In genomic region chr16:85903576-85903975, GRCh38 we compare ENCODE assay signal across 12 cellular contexts. TPM values are rescaled to one million over a fixed set of nuclear protein-coding genes. Genes with fewer than 3 reads are reported as not detected.
A peak's percentile ranks its signal among the peaks of the same experiment; 100 is the strongest.
DNase-seq lines count a peak whose midpoint lies in the region; ATAC-seq lines count a peak whose summit lies in the region.
"Had no signal": no experiment of that assay in that cellular context is flagged by ENCODE, and none has a peak within 500 bp of the region (broad histone marks: within the 10 kb centered on the region; RNA-seq: fewer than 3 reads in every experiment).

No MANE protein-coding gene starts in this region.

- H3K4me1 Mint-ChIP-seq in activated naive CD4-positive, alpha-beta T cell treated with anti-CD3 and anti-CD28 coated beads for 36 hours (ENCODE audit: low read depth), result peaks cover 63% of the 10 kb centered on the region
- peaks cover 46% of the 10 kb centered on the region for H3K4me1 Mint-ChIP-seq in activated T-helper 2 cell treated with anti-CD3 and anti-CD28 coated beads, Interferon-gamma antibody, Interleukin-2, Interleukin-4, amounts not matched to agents 10 μg/mL and 5 μg/mL and 100 μg/mL, durations not matched to agents 14 hours and 24 hours and 36 hours (ENCODE audit: low read depth)
- H3K4me1 Mint-ChIP-seq in stimulated activated naive B cell treated with anti-CD40 and anti-IgM and Interleukin-4, amounts not matched to agents 10 μg/mL and 1 μg/mL and 100 μg/mL, for 72 hours, result peaks cover 53 to 84% of the 10 kb centered on the region in 2 donors

- no peak for DNase-seq in activated naive CD4-positive, alpha-beta T cell treated with anti-CD3 and anti-CD28 coated beads for 36 hours
- DNase-seq in activated naive CD4-positive, alpha-beta T cell treated with anti-CD3 and anti-CD28 coated beads, Interleukin-2, amount 50 U/mL, for 16 hours, result no peak
- DNase-seq in activated T-helper 2 cell treated with anti-CD3 and anti-CD28 coated beads, Interferon-gamma antibody, Interleukin-2, Interleukin-4, amounts not matched to agents 10 μg/mL and 5 μg/mL and 100 μg/mL, durations not matched to agents 14 hours and 24 hours and 36 hours (ENCODE audit: low spot score), result no peak
- DNase-seq in stimulated activated naive B cell treated with anti-CD40 and anti-IgM and Interleukin-4, amounts not matched to agents 10 μg/mL and 1 μg/mL and 100 μg/mL, for 72 hours, result peak; percentile 63
- no peak for DNase-seq in activated CD4-positive, CD25-positive, alpha-beta regulatory T cell (lab: John Stamatoyannopoulos, UW)
- DNase-seq in nucleus accumbens (lab: John Stamatoyannopoulos, UW) (no peak), retina (no peak)
- DNase-seq: activated CD4-positive, alpha-beta T cell treated with anti-CD3 and anti-CD28 coated beads for 1 hour; NCI-H226; psoas muscle; SIG-M5 had no signal

- CTCF ChIA-PET in activated naive CD4-positive, alpha-beta T cell treated with anti-CD3 and anti-CD28 coated beads for 36 hours (lab: Charles Lee), result interaction anchor here (0.7 to 6.6 kb wide), 7 partner anchors 9 to 112 kb away, joined by 3 to 65 read pairs (median 7); no protein-coding TSS in a partner anchor

- H3K27ac Mint-ChIP-seq in activated naive CD4-positive, alpha-beta T cell treated with anti-CD3 and anti-CD28 coated beads for 36 hours, result peak overlapping the region; percentile 93
- H3K27ac Mint-ChIP-seq in activated T-helper 2 cell treated with anti-CD3 and anti-CD28 coated beads, Interferon-gamma antibody, Interleukin-2, Interleukin-4, amounts not matched to agents 10 μg/mL and 5 μg/mL and 100 μg/mL, durations not matched to agents 14 hours and 24 hours and 36 hours, result no peak overlapping the region
- peak overlapping the region; percentile 99 for H3K27ac Mint-ChIP-seq in stimulated activated naive B cell treated with anti-CD40 and anti-IgM and Interleukin-4, amounts not matched to agents 10 μg/mL and 1 μg/mL and 100 μg/mL, for 72 hours

- peaks cover 88% of the 10 kb centered on the region for H3K36me3 Mint-ChIP-seq in activated naive CD4-positive, alpha-beta T cell treated with anti-CD3 and anti-CD28 coated beads for 36 hours (ENCODE audit: low read depth)
- H3K36me3 Mint-ChIP-seq in activated T-helper 2 cell treated with anti-CD3 and anti-CD28 coated beads, Interferon-gamma antibody, Interleukin-2, Interleukin-4, amounts not matched to agents 10 μg/mL and 5 μg/mL and 100 μg/mL, durations not matched to agents 14 hours and 24 hours and 36 hours (ENCODE audit: low read depth), result peaks cover 75% of the 10 kb centered on the region
- peaks cover 87% of the 10 kb centered on the region in 2 donors for H3K36me3 Mint-ChIP-seq in stimulated activated naive B cell treated with anti-CD40 and anti-IgM and Interleukin-4, amounts not matched to agents 10 μg/mL and 1 μg/mL and 100 μg/mL, for 72 hours

- intact Hi-C loops in activated naive CD4-positive, alpha-beta T cell treated with anti-CD3 and anti-CD28 coated beads for 36 hours (cut with micrococcal nuclease), result loop anchor here (2.0 kb wide), 1 partner anchor 23 kb away; no protein-coding TSS in a partner anchor
- intact Hi-C loops in activated T-helper 2 cell treated with anti-CD3 and anti-CD28 coated beads, Interferon-gamma antibody, Interleukin-2, Interleukin-4, amounts not matched to agents 10 μg/mL and 5 μg/mL and 100 μg/mL, durations not matched to agents 14 hours and 24 hours and 36 hours (cut with micrococcal nuclease), result no loop called here

- no peaks in the 10 kb centered on the region for H3K9me3 Mint-ChIP-seq in activated naive CD4-positive, alpha-beta T cell treated with anti-CD3 and anti-CD28 coated beads for 36 hours
- H3K9me3 Mint-ChIP-seq in activated T-helper 2 cell treated with anti-CD3 and anti-CD28 coated beads, Interferon-gamma antibody, Interleukin-2, Interleukin-4, amounts not matched to agents 10 μg/mL and 5 μg/mL and 100 μg/mL, durations not matched to agents 14 hours and 24 hours and 36 hours, result no peaks in the 10 kb centered on the region
- H3K9me3 Mint-ChIP-seq in stimulated activated naive B cell treated with anti-CD40 and anti-IgM and Interleukin-4, amounts not matched to agents 10 μg/mL and 1 μg/mL and 100 μg/mL, for 72 hours, result no peaks in the 10 kb centered on the region

- H3K4me3 Mint-ChIP-seq in activated naive CD4-positive, alpha-beta T cell treated with anti-CD3 and anti-CD28 coated beads for 36 hours, result peak overlapping the region; percentile 87
- peak overlapping the region; percentile 85 for H3K4me3 Mint-ChIP-seq in activated T-helper 2 cell treated with anti-CD3 and anti-CD28 coated beads, Interferon-gamma antibody, Interleukin-2, Interleukin-4, amounts not matched to agents 10 μg/mL and 5 μg/mL and 100 μg/mL, durations not matched to agents 14 hours and 24 hours and 36 hours (ENCODE audit: low read depth)
- peak overlapping the region; percentile 88 to 99 for H3K4me3 Mint-ChIP-seq in stimulated activated naive B cell treated with anti-CD40 and anti-IgM and Interleukin-4, amounts not matched to agents 10 μg/mL and 1 μg/mL and 100 μg/mL, for 72 hours

- peak; percentile 30 for ATAC-seq in HG03378 (IDR thresholded peaks at IDR 0.05; ENCODE audit: unreplicated experiment)
- ATAC-seq in stimulated activated naive B cell treated with anti-CD40 and anti-IgM and Interleukin-4, amounts not matched to agents 10 μg/mL and 1 μg/mL and 100 μg/mL, for 72 hours (replicated peaks), result peak; percentile 53 to 64
- ATAC-seq: psoas muscle had no signal

- H3K27me3 Mint-ChIP-seq in activated naive CD4-positive, alpha-beta T cell treated with anti-CD3 and anti-CD28 coated beads for 36 hours (ENCODE audit: low read depth), result no peaks in the 10 kb centered on the region
- H3K27me3 Mint-ChIP-seq in activated T-helper 2 cell treated with anti-CD3 and anti-CD28 coated beads, Interferon-gamma antibody, Interleukin-2, Interleukin-4, amounts not matched to agents 10 μg/mL and 5 μg/mL and 100 μg/mL, durations not matched to agents 14 hours and 24 hours and 36 hours (ENCODE audit: low read depth), result no peaks in the 10 kb centered on the region
- H3K27me3 Mint-ChIP-seq in stimulated activated naive B cell treated with anti-CD40 and anti-IgM and Interleukin-4, amounts not matched to agents 10 μg/mL and 1 μg/mL and 100 μg/mL, for 72 hours, result no peaks in the 10 kb centered on the region

RNA-seq across cellular contexts. Expression of gene IRF8, which starts 4.6 kb away (rescaled TPM):
- 100 to 1,000 TPM; 323 to 328 TPM for total RNA-seq in activated naive CD4-positive, alpha-beta T cell treated with anti-CD3 and anti-CD28 coated beads for 36 hours
- total RNA-seq in activated T-helper 2 cell treated with anti-CD3 and anti-CD28 coated beads, Interferon-gamma antibody, Interleukin-2, Interleukin-4, amounts not matched to agents 10 μg/mL and 5 μg/mL and 100 μg/mL, durations not matched to agents 14 hours and 24 hours and 36 hours, result 37.8 and 40.1 TPM in 2 replicates
